In genomic region chrX:45138525-45138924, GRCh38 we compare ENCODE assay signal across 20 cellular contexts.
"Had no signal": no experiment of that assay in that cellular context is flagged by ENCODE, and none has a peak within 500 bp of the region (broad histone marks: within the 10 kb centered on the region; RNA-seq: fewer than 3 reads in every experiment).

No MANE protein-coding gene starts in this region.

- H3K27me3 Mint-ChIP-seq: activated naive CD8-positive, alpha-beta T cell treated with anti-CD3 and anti-CD28 coated beads, Interleukin-2, amount 50 U/mL, for 24 hours had no signal

- DNase-seq: activated naive CD4-positive, alpha-beta T cell; activated naive CD8-positive, alpha-beta T cell treated with anti-CD3 and anti-CD28 coated beads, Interleukin-2, amount 50 U/mL, for 24 hours; activated T-cell treated with anti-CD3 and anti-CD28 coated beads, Interleukin-2, amount 50 U/mL, for 1 hour; body of pancreas; glutamatergic neuron; hippocampal formation; mesenchymal stem cell; mucosa of descending colon; occipital lobe; right lobe of liver; stimulated activated CD4-positive, alpha-beta T cell treated with anti-CD3 and anti-CD28 coated beads, Interleukin-1b, Interleukin-23, amount 100 ng/mL, for 48 hours; testis; trophoblast cell; uterus had no signal

- H3K4me1 ChIP-seq: body of pancreas, right lobe of liver, testis, uterus had no signal

- H3K4me3 Mint-ChIP-seq: activated naive CD8-positive, alpha-beta T cell treated with anti-CD3 and anti-CD28 coated beads, Interleukin-2, amount 50 U/mL, for 24 hours; neural crest cell had no signal

- H3K27me3 ChIP-seq: body of pancreas, cardiac muscle cell, esophagus muscularis mucosa, right lobe of liver, testis, uterus had no signal

- H3K4me1 Mint-ChIP-seq: activated naive CD8-positive, alpha-beta T cell treated with anti-CD3 and anti-CD28 coated beads, Interleukin-2, amount 50 U/mL, for 24 hours had no signal

- ATAC-seq: activated naive CD8-positive, alpha-beta T cell treated with anti-CD3 and anti-CD28 coated beads, Interleukin-2, amount 50 U/mL, for 24 hours; body of pancreas; mucosa of descending colon had no signal

- H3K4me3 ChIP-seq: body of pancreas, cardiac muscle cell, esophagus muscularis mucosa, mucosa of descending colon, right lobe of liver, SK-N-MC, skin epidermis, testis, uterus had no signal

- H3K27ac ChIP-seq: body of pancreas, cardiac muscle cell, esophagus muscularis mucosa, right lobe of liver, SK-N-MC, skin epidermis, testis, uterus had no signal

- H3K9me3 Mint-ChIP-seq: activated T-helper 2 cell treated with anti-CD3 and anti-CD28 coated beads, Interferon-gamma antibody, Interleukin-2, Interleukin-4, amounts not matched to agents 10 μg/mL and 5 μg/mL and 100 μg/mL, durations not matched to agents 14 hours and 24 hours and 36 hours had no signal

- H3K36me3 ChIP-seq: cardiac muscle cell, esophagus muscularis mucosa, right lobe of liver, uterus had no signal

- H3K9me3 ChIP-seq: body of pancreas, esophagus muscularis mucosa, mucosa of descending colon, right lobe of liver, testis, uterus had no signal

- H3K27ac Mint-ChIP-seq: activated naive CD8-positive, alpha-beta T cell treated with anti-CD3 and anti-CD28 coated beads, Interleukin-2, amount 50 U/mL, for 24 hours; activated T-helper 2 cell treated with anti-CD3 and anti-CD28 coated beads, Interferon-gamma antibody, Interleukin-2, Interleukin-4, amounts not matched to agents 10 μg/mL and 5 μg/mL and 100 μg/mL, durations not matched to agents 14 hours and 24 hours and 36 hours had no signal
